8 cellular contexts compared by ENCODE assay signal in the genomic region with DNA sequence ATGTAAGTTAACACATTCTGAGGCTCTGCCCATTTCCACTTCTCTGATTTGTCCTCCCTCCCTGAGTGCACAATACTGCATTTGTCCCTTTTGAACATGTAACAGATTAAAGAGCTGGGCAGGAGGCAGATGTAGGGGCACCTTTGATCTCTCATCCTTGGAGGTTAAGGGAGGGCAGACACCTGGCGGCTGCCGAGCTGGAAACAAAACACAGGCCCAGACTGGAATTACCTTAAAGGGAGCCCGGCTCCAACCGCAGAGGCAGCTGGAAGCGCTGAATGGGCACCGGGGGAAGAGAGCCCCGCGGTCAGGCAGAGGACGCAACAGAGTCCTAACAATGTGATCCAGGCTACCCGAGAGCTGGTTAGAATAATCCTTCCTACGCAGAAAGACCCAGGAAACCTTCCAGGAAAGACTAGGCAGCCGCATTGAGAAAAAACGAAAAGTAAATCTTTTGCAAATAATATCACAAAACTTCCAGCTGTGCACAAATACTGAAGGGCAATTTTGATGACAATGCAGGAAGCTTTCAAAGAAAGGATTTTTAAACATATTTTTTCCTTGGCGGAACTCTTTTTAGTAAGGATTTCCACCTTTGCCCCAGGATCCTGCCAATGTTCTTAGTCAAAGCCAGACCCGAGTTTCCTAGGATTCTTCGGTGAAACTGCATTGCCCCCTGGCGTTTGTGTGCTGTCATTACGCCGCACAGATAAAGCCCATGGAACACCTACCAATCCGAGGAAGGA.
DNase-seq lines count a peak whose midpoint lies in the region; ATAC-seq and TF ChIP-seq lines count a peak whose summit lies in the region.

No MANE protein-coding gene starts in this region.

- H3K4me3 ChIP-seq in KMS-11 (IDR thresholded peaks at IDR 0.05; ENCODE audit: insufficient read depth, low read depth, low read length) (no peak overlapping the region), foreskin fibroblast (ENCODE audit: low read depth in 1 of 2, low read length in 2 of 2) (no peak overlapping the region), neural cell (ENCODE audit: low read length) (peak overlapping the region; percentile 43)

- intact Hi-C loops in activated T-helper 2 cell treated with anti-CD3 and anti-CD28 coated beads, Interferon-gamma antibody, Interleukin-2, Interleukin-4, amounts not matched to agents 10 μg/mL and 5 μg/mL and 100 μg/mL, durations not matched to agents 14 hours and 24 hours and 36 hours (cut with micrococcal nuclease): loop anchor here (1.0 to 5.0 kb wide), 6 partner anchors 41 to 385 kb away; no protein-coding TSS in a partner anchor

- no peaks in the 10 kb centered on the region for H3K9me3 ChIP-seq in neural cell (ENCODE audit: low read length)

- peaks cover 8% of the 10 kb centered on the region for H3K27me3 Mint-ChIP-seq in activated T-helper 2 cell treated with anti-CD3 and anti-CD28 coated beads, Interferon-gamma antibody, Interleukin-2, Interleukin-4, amounts not matched to agents 10 μg/mL and 5 μg/mL and 100 μg/mL, durations not matched to agents 14 hours and 24 hours and 36 hours (ENCODE audit: low read depth)

- no peaks in the 10 kb centered on the region for H3K4me1 ChIP-seq in KMS-11 (ENCODE audit: low read depth, poor library complexity, severe bottlenecking)

- H3K27ac ChIP-seq in KMS-11 (no peak overlapping the region), neural cell (ENCODE audit: low read length) (no peak overlapping the region)

- ATAC-seq in stimulated activated naive CD8-positive, alpha-beta T cell treated with anti-CD3 and anti-CD28 coated beads, Interleukin-15, Interleukin-2, amounts not matched to agents 100 U/mL and 50 U/mL, for 24 hours: peak; percentile 66

- H3K79me2 ChIP-seq in KMS-11 (ENCODE audit: insufficient read depth, low read depth) (no peaks in the 10 kb centered on the region), neural cell (replicated peaks; ENCODE audit: insufficient read depth, low read length) (no peaks in the 10 kb centered on the region)

- H3F3A ChIP-seq in neural cell (ENCODE audit: insufficient read depth, low read length, poor library complexity, severe bottlenecking): peaks cover 6% of the 10 kb centered on the region

- H2AFZ ChIP-seq in KMS-11 (ENCODE audit: low read depth) (no peak overlapping the region), neural cell (ENCODE audit: low read depth, low read length) (no peak overlapping the region)

- H3K36me3 ChIP-seq in KMS-11 (ENCODE audit: insufficient read depth): no peaks in the 10 kb centered on the region
- H3K36me3 ChIP-seq in neural cell (ENCODE audit: insufficient read depth, low read length): no peaks in the 10 kb centered on the region

- H3K9me3 Mint-ChIP-seq in activated T-helper 2 cell treated with anti-CD3 and anti-CD28 coated beads, Interferon-gamma antibody, Interleukin-2, Interleukin-4, amounts not matched to agents 10 μg/mL and 5 μg/mL and 100 μg/mL, durations not matched to agents 14 hours and 24 hours and 36 hours: peaks cover 11% of the 10 kb centered on the region

- H3K27me3 ChIP-seq in KMS-11 (ENCODE audit: insufficient read depth, low read depth) (no peaks in the 10 kb centered on the region), neural cell (ENCODE audit: insufficient read depth, low read depth, low read length) (no peaks in the 10 kb centered on the region)

- H3K9me2 ChIP-seq in neural cell (ENCODE audit: insufficient read depth, low read length): no peaks in the 10 kb centered on the region

- H4K20me1 ChIP-seq in KMS-11 (ENCODE audit: insufficient read depth): no peaks in the 10 kb centered on the region
- no peaks in the 10 kb centered on the region for H4K20me1 ChIP-seq in neural cell (ENCODE audit: insufficient read depth)

- no peak for TF ChIP-seq EP300 in neural cell (conservative IDR thresholded peaks at IDR 0.05; ENCODE audit: poor library complexity, severe bottlenecking)

- H3K36me3 Mint-ChIP-seq in activated T-helper 2 cell treated with anti-CD3 and anti-CD28 coated beads, Interferon-gamma antibody, Interleukin-2, Interleukin-4, amounts not matched to agents 10 μg/mL and 5 μg/mL and 100 μg/mL, durations not matched to agents 14 hours and 24 hours and 36 hours (ENCODE audit: low read depth): peaks cover 9% of the 10 kb centered on the region

- peak overlapping the region; percentile 47 for H3K4me3 Mint-ChIP-seq in activated T-helper 2 cell treated with anti-CD3 and anti-CD28 coated beads, Interferon-gamma antibody, Interleukin-2, Interleukin-4, amounts not matched to agents 10 μg/mL and 5 μg/mL and 100 μg/mL, durations not matched to agents 14 hours and 24 hours and 36 hours (ENCODE audit: low read depth)

- H3K4me1 Mint-ChIP-seq in activated T-helper 2 cell treated with anti-CD3 and anti-CD28 coated beads, Interferon-gamma antibody, Interleukin-2, Interleukin-4, amounts not matched to agents 10 μg/mL and 5 μg/mL and 100 μg/mL, durations not matched to agents 14 hours and 24 hours and 36 hours (ENCODE audit: low read depth): peaks cover 23% of the 10 kb centered on the region

- H3K27ac Mint-ChIP-seq in activated T-helper 2 cell treated with anti-CD3 and anti-CD28 coated beads, Interferon-gamma antibody, Interleukin-2, Interleukin-4, amounts not matched to agents 10 μg/mL and 5 μg/mL and 100 μg/mL, durations not matched to agents 14 hours and 24 hours and 36 hours: no peak overlapping the region

- H3K4me2 ChIP-seq in KMS-11 (no peak overlapping the region), neural cell (ENCODE audit: low read length) (peak overlapping the region; percentile 13)

- H3K9ac ChIP-seq in KMS-11 (no peak overlapping the region), neural cell (ENCODE audit: low read length) (peak overlapping the region; percentile 15)

- peak; percentile 91 for TF ChIP-seq RAD21 in neural cell (conservative IDR thresholded peaks at IDR 0.05)

- TF ChIP-seq CTCF in KMS-11 (conservative IDR thresholded peaks at IDR 0.05; ENCODE audit: low read depth, low read length) (peak; percentile 94), foreskin fibroblast (IDR thresholded peaks at IDR 0.05; ENCODE audit: low read depth, low read length) (peak; percentile 85), neural cell (IDR thresholded peaks at IDR 0.05; ENCODE audit: poor library complexity, severe bottlenecking) (peak; percentile 90)

- peak; percentile 61 for DNase-seq in SIG-M5 treated with dmso at 0.1 percent for 504 hours (lab: John Stamatoyannopoulos, UW; ENCODE audit: unreplicated experiment)
- no peak for DNase-seq in SIG-M5 (lab: John Stamatoyannopoulos, UW)
- peak; percentile 80 for DNase-seq in RPMI7951 (ENCODE audit: low read depth)
- DNase-seq in activated T-helper 2 cell treated with anti-CD3 and anti-CD28 coated beads, Interferon-gamma antibody, Interleukin-2, Interleukin-4, amounts not matched to agents 10 μg/mL and 5 μg/mL and 100 μg/mL, durations not matched to agents 14 hours and 24 hours and 36 hours (ENCODE audit: low spot score): peak; percentile 55
- peak; percentile 81 to 94 for DNase-seq in foreskin fibroblast
- DNase-seq in stimulated activated naive CD8-positive, alpha-beta T cell treated with anti-CD3 and anti-CD28 coated beads, Interleukin-15, Interleukin-2, amounts not matched to agents 100 U/mL and 50 U/mL, for 24 hours: peak; percentile 76

TF ChIP-seq in neural cell, 6 proteins besides CTCF, POLR2A, EP300 and RAD21:
- TF ChIP-seq SMC3 (conservative IDR thresholded peaks at IDR 0.05; ENCODE audit: poor library complexity): peak; percentile 93
- no peak for TF ChIP-seq TAF1 (IDR thresholded peaks at IDR 0.05; ENCODE audit: low read depth)
